ENCODE assay signal across 8 cellular contexts in genomic region chr3:185270262-185270955, GRCh38. TPM values are rescaled to one million over a fixed set of nuclear protein-coding genes. Genes with fewer than 3 reads are reported as not detected.
A peak's percentile ranks its signal among the peaks of the same experiment; 100 is the strongest.
DNase-seq lines count a peak whose midpoint lies in the region; ATAC-seq lines count a peak whose summit lies in the region.

No MANE protein-coding gene starts in this region.

- peaks cover 0 to 4% of the 10 kb centered on the region in 2 donors for H3K9me3 Mint-ChIP-seq in activated naive CD4-positive, alpha-beta T cell treated with anti-CD3 and anti-CD28 coated beads, Interleukin-2, amount 50 U/mL, for 72 hours
- no peaks in the 10 kb centered on the region for H3K9me3 Mint-ChIP-seq in activated naive CD4-positive, alpha-beta T cell treated with anti-CD3 and anti-CD28 coated beads, Interleukin-2, amount 10 ng/mL, durations not matched to agents 7 days and 5 days
- no peaks in the 10 kb centered on the region for H3K9me3 Mint-ChIP-seq in activated CD8-positive, alpha-beta T cell treated with anti-CD3 and anti-CD28 coated beads, Interleukin-2, amount 10 ng/mL, durations not matched to agents 7 days and 5 days (ENCODE audit: insufficient read depth)

- no peak overlapping the region for H3K27ac Mint-ChIP-seq in activated naive CD4-positive, alpha-beta T cell treated with anti-CD3 and anti-CD28 coated beads, Interleukin-2, amount 50 U/mL, for 72 hours
- no peak overlapping the region for H3K27ac Mint-ChIP-seq in activated naive CD4-positive, alpha-beta T cell treated with anti-CD3 and anti-CD28 coated beads, Interleukin-2, amount 10 ng/mL, durations not matched to agents 7 days and 5 days
- no peak overlapping the region for H3K27ac Mint-ChIP-seq in activated CD8-positive, alpha-beta T cell treated with anti-CD3 and anti-CD28 coated beads, Interleukin-2, amount 10 ng/mL, durations not matched to agents 7 days and 5 days

- peak; percentile 33 to 69 for ATAC-seq in activated naive CD4-positive, alpha-beta T cell treated with anti-CD3 and anti-CD28 coated beads, Interleukin-2, amount 50 U/mL, for 72 hours
- ATAC-seq in activated CD8-positive, alpha-beta T cell treated with anti-CD3 and anti-CD28 coated beads, Interleukin-2, amount 10 ng/mL, durations not matched to agents 7 days and 5 days, result peak; percentile 74
- peak; percentile 90 for ATAC-seq in left colon
- ATAC-seq in HG03108 (IDR thresholded peaks at IDR 0.05; ENCODE audit: unreplicated experiment), result no peak
- ATAC-seq in HG03159 (IDR thresholded peaks at IDR 0.05; ENCODE audit: unreplicated experiment), result no peak
- no peak for ATAC-seq in GM19023 (IDR thresholded peaks at IDR 0.05; ENCODE audit: unreplicated experiment)

- peaks cover 0 to 6% of the 10 kb centered on the region in 2 donors for H3K36me3 Mint-ChIP-seq in activated naive CD4-positive, alpha-beta T cell treated with anti-CD3 and anti-CD28 coated beads, Interleukin-2, amount 50 U/mL, for 72 hours
- no peaks in the 10 kb centered on the region for H3K36me3 Mint-ChIP-seq in activated naive CD4-positive, alpha-beta T cell treated with anti-CD3 and anti-CD28 coated beads, Interleukin-2, amount 10 ng/mL, durations not matched to agents 7 days and 5 days
- H3K36me3 Mint-ChIP-seq in activated CD8-positive, alpha-beta T cell treated with anti-CD3 and anti-CD28 coated beads, Interleukin-2, amount 10 ng/mL, durations not matched to agents 7 days and 5 days (ENCODE audit: low read depth), result no peaks in the 10 kb centered on the region

- H3K27me3 Mint-ChIP-seq in activated naive CD4-positive, alpha-beta T cell treated with anti-CD3 and anti-CD28 coated beads, Interleukin-2, amount 10 ng/mL, durations not matched to agents 7 days and 5 days, result peaks cover 9% of the 10 kb centered on the region
- H3K27me3 Mint-ChIP-seq in activated CD8-positive, alpha-beta T cell treated with anti-CD3 and anti-CD28 coated beads, Interleukin-2, amount 10 ng/mL, durations not matched to agents 7 days and 5 days (ENCODE audit: low read depth), result peaks cover 7% of the 10 kb centered on the region

- H3K4me1 Mint-ChIP-seq in activated naive CD4-positive, alpha-beta T cell treated with anti-CD3 and anti-CD28 coated beads, Interleukin-2, amount 10 ng/mL, durations not matched to agents 7 days and 5 days, result no peaks in the 10 kb centered on the region
- H3K4me1 Mint-ChIP-seq in activated CD8-positive, alpha-beta T cell treated with anti-CD3 and anti-CD28 coated beads, Interleukin-2, amount 10 ng/mL, durations not matched to agents 7 days and 5 days (ENCODE audit: low read depth), result no peaks in the 10 kb centered on the region

- POLR2A ChIA-PET in activated CD8-positive, alpha-beta T cell treated with anti-CD3 and anti-CD28 coated beads, Interleukin-2, amount 10 ng/mL, durations not matched to agents 7 days and 5 days (lab: Charles Lee), result no interaction called here

- CTCF ChIA-PET in activated naive CD4-positive, alpha-beta T cell treated with anti-CD3 and anti-CD28 coated beads, Interleukin-2, amount 10 ng/mL, durations not matched to agents 7 days and 5 days (lab: Charles Lee), result interaction anchor here (0.7 to 1.5 kb wide), 3 partner anchors 27 to 396 kb away, joined by 3 read pairs; no protein-coding TSS in a partner anchor
- CTCF ChIA-PET in activated CD8-positive, alpha-beta T cell treated with anti-CD3 and anti-CD28 coated beads, Interleukin-2, amount 10 ng/mL, durations not matched to agents 7 days and 5 days (lab: Charles Lee), result no interaction called here

- DNase-seq in activated naive CD4-positive, alpha-beta T cell treated with anti-CD3 and anti-CD28 coated beads, Interleukin-2, amount 50 U/mL, for 72 hours (ENCODE audit: low spot score in 2 of 2), result no peak
- DNase-seq in activated naive CD4-positive, alpha-beta T cell treated with anti-CD3 and anti-CD28 coated beads, Interleukin-2, amount 10 ng/mL, durations not matched to agents 7 days and 5 days, result no peak
- peak; percentile 20 for DNase-seq in NCI-H146 (lab: John Stamatoyannopoulos, UW)
- no peak for DNase-seq in activated CD8-positive, alpha-beta T cell treated with anti-CD3 and anti-CD28 coated beads, Interleukin-2, amount 10 ng/mL, durations not matched to agents 7 days and 5 days
- DNase-seq in left colon, result peak in 1 of 2 donors; percentile 32

- intact Hi-C loops in left colon (cut with DNase I, micrococcal nuclease), result no loop called here

- no peak overlapping the region for H3K4me3 Mint-ChIP-seq in activated naive CD4-positive, alpha-beta T cell treated with anti-CD3 and anti-CD28 coated beads, Interleukin-2, amount 10 ng/mL, durations not matched to agents 7 days and 5 days
- H3K4me3 Mint-ChIP-seq in activated CD8-positive, alpha-beta T cell treated with anti-CD3 and anti-CD28 coated beads, Interleukin-2, amount 10 ng/mL, durations not matched to agents 7 days and 5 days, result no peak overlapping the region

RNA-seq across cellular contexts. Expression of gene EHHADH, which starts 16.6 kb away (rescaled TPM):
- 1 to 10 TPM; 2.3 to 4.2 TPM for total RNA-seq in activated naive CD4-positive, alpha-beta T cell treated with anti-CD3 and anti-CD28 coated beads, Interleukin-2, amount 50 U/mL, for 72 hours
- 1 to 10 TPM; 4.8 to 4.9 TPM for total RNA-seq in activated CD8-positive, alpha-beta T cell treated with anti-CD3 and anti-CD28 coated beads, Interleukin-2, amount 10 ng/mL, durations not matched to agents 7 days and 5 days
- total RNA-seq in left colon, result 10 to 100 TPM; 35.5 to 43.8 TPM

Comparison
In these comparisons a context has a peak if more than half of its experiments do, and no peak if none do; other contexts are left out.
1. ATAC-seq: peak in activated naive CD4-positive, alpha-beta T cell treated with anti-CD3 and anti-CD28 coated beads, Interleukin-2, amount 50 U/mL, for 72 hours (2 of 2), activated CD8-positive, alpha-beta T cell treated with anti-CD3 and anti-CD28 coated beads, Interleukin-2, amount 10 ng/mL, durations not matched to agents 7 days and 5 days (single experiment) and left colon (single experiment); none in HG03108 (single experiment), HG03159 (single experiment) and GM19023 (single experiment).
2. RNA of gene EHHADH, which starts 16.6 kb away (total RNA-seq): 35.5 to 43.8 TPM in left colon; 4.8 to 4.9 TPM in activated CD8-positive, alpha-beta T cell treated with anti-CD3 and anti-CD28 coated beads, Interleukin-2, amount 10 ng/mL, durations not matched to agents 7 days and 5 days and 2.3 to 4.2 TPM in activated naive CD4-positive, alpha-beta T cell treated with anti-CD3 and anti-CD28 coated beads, Interleukin-2, amount 50 U/mL, for 72 hours; every median in the first group is over 4 times any median in the second.